15 cellular contexts compared by ENCODE assay signal in genomic region chr1:179754031-179754624, GRCh38. TPM values are rescaled to one million over a fixed set of nuclear protein-coding genes. Genes with fewer than 3 reads are reported as not detected.
A peak's percentile ranks its signal among the peaks of the same experiment; 100 is the strongest.
DNase-seq lines count a peak whose midpoint lies in the region; ATAC-seq and TF ChIP-seq lines count a peak whose summit lies in the region.
"Had no signal": no experiment of that assay in that cellular context is flagged by ENCODE, and none has a peak within 500 bp of the region (broad histone marks: within the 10 kb centered on the region; RNA-seq: fewer than 3 reads in every experiment).

No MANE protein-coding gene starts in this region.

- H3K27me3 ChIP-seq in breast epithelium, result no peaks in the 10 kb centered on the region
- H3K27me3 ChIP-seq in adrenal gland, result no peaks in the 10 kb centered on the region
- peaks cover 9% of the 10 kb centered on the region for H3K27me3 ChIP-seq in hepatocyte
- H3K27me3 ChIP-seq: testis had no signal

- H4K20me1 ChIP-seq in hepatocyte (ENCODE audit: insufficient read depth, poor library complexity, severe bottlenecking), result no peaks in the 10 kb centered on the region

- no peaks in the 10 kb centered on the region for H3K9me2 ChIP-seq in hepatocyte (replicated peaks; ENCODE audit: insufficient read depth)

- intact Hi-C loops in MCF 10A (cut with micrococcal nuclease) (no loop called here), breast epithelium (cut with DNase I; ENCODE audit: low total_unique reads) (no loop called here), adrenal gland (cut with DNase I) (no loop called here)

- CTCF ChIA-PET in MCF 10A (lab: Yijun Ruan, JAX) (interaction anchor here (0.7 to 2.0 kb wide), 5 partner anchors 25 to 1918 kb away, joined by 3 to 10 read pairs (median 3); no protein-coding TSS in a partner anchor), WTC11 (lab: Charles Lee) (interaction anchor here (1.3 to 1.4 kb wide), 2 partner anchors 48 to 61 kb away, joined by 3 to 7 read pairs; no protein-coding TSS in a partner anchor)
- CTCF ChIA-PET in activated CD8-positive, alpha-beta T cell treated with anti-CD3 and anti-CD28 coated beads, Interleukin-2, amount 10 ng/mL, durations not matched to agents 7 days and 5 days (lab: Charles Lee), result no interaction called here

- H2AFZ ChIP-seq in hepatocyte, result no peak overlapping the region

- peaks cover 0 to 8% of the 10 kb centered on the region in 2 donors for H3K9me3 ChIP-seq in breast epithelium
- H3K9me3 ChIP-seq in adrenal gland (replicated peaks in 1 of 3), result no peaks in the 10 kb centered on the region
- H3K9me3 ChIP-seq in hepatocyte (ENCODE audit: low read depth), result no peaks in the 10 kb centered on the region
- H3K9me3 ChIP-seq: testis had no signal

- H3K27ac Mint-ChIP-seq in MCF 10A (ENCODE audit: low read depth, unreplicated experiment), result no peak overlapping the region
- H3K27ac Mint-ChIP-seq in WTC11, result no peak overlapping the region
- no peak overlapping the region for H3K27ac Mint-ChIP-seq in activated CD8-positive, alpha-beta T cell treated with anti-CD3 and anti-CD28 coated beads, Interleukin-2, amount 10 ng/mL, durations not matched to agents 7 days and 5 days

- H3K27ac ChIP-seq in breast epithelium, result no peak overlapping the region
- peak overlapping the region in 1 of 5 donors; percentile 48 for H3K27ac ChIP-seq in adrenal gland
- H3K27ac ChIP-seq in hepatocyte, result no peak overlapping the region
- H3K27ac ChIP-seq: 22Rv1, testis had no signal

- TF ChIP-seq POLR2A in breast epithelium (IDR thresholded peaks at IDR 0.05), result no peak
- no peak for TF ChIP-seq POLR2A in adrenal gland (IDR thresholded peaks at IDR 0.05)

- POLR2A ChIA-PET in MCF 10A (lab: Yijun Ruan, JAX), result no interaction called here
- POLR2A ChIA-PET in WTC11 (lab: Charles Lee), result no interaction called here
- POLR2A ChIA-PET in activated CD8-positive, alpha-beta T cell treated with anti-CD3 and anti-CD28 coated beads, Interleukin-2, amount 10 ng/mL, durations not matched to agents 7 days and 5 days (lab: Charles Lee), result no interaction called here

- ATAC-seq in GM18870 (IDR thresholded peaks at IDR 0.05; ENCODE audit: unreplicated experiment) (no peak), WTC11 (no peak)
- ATAC-seq in activated CD8-positive, alpha-beta T cell treated with anti-CD3 and anti-CD28 coated beads, Interleukin-2, amount 10 ng/mL, durations not matched to agents 7 days and 5 days, result no peak
- ATAC-seq: sciatic nerve had no signal

- no peaks in the 10 kb centered on the region for H3K79me2 ChIP-seq in hepatocyte

- 59 to 65% (median 60%) methylated on average over 4 of the region's 4 CpGs for WGBS in adrenal gland, 4 donors
- 58% methylated on average over 4 of the region's 4 CpGs for WGBS in hepatocyte (ENCODE audit: low lambda C conversion rate, missing lambda C conversion rate)

- BruUV-seq in MCF 10A (replicated peaks; lab: Mats Ljungman, UMichigan), result no TSS peak

- no peaks in the 10 kb centered on the region for H3K4me1 Mint-ChIP-seq in MCF 10A (ENCODE audit: insufficient read depth, unreplicated experiment)
- 0 out of 2 replicates have a peak, but pooled peaks cover 4% of the 10 kb centered on the region for H3K4me1 Mint-ChIP-seq in WTC11
- no peaks in the 10 kb centered on the region for H3K4me1 Mint-ChIP-seq in activated CD8-positive, alpha-beta T cell treated with anti-CD3 and anti-CD28 coated beads, Interleukin-2, amount 10 ng/mL, durations not matched to agents 7 days and 5 days (ENCODE audit: low read depth)

- peaks cover 4% of the 10 kb centered on the region for H3K36me3 Mint-ChIP-seq in MCF 10A (ENCODE audit: insufficient read depth, unreplicated experiment)
- no peaks in the 10 kb centered on the region for H3K36me3 Mint-ChIP-seq in WTC11
- no peaks in the 10 kb centered on the region for H3K36me3 Mint-ChIP-seq in activated CD8-positive, alpha-beta T cell treated with anti-CD3 and anti-CD28 coated beads, Interleukin-2, amount 10 ng/mL, durations not matched to agents 7 days and 5 days (ENCODE audit: low read depth)

- TF ChIP-seq CTCF in MCF 10A (IDR thresholded peaks at IDR 0.05; ENCODE audit: unreplicated experiment) (no peak), breast epithelium (IDR thresholded peaks at IDR 0.05) (no peak), adrenal gland (IDR thresholded peaks at IDR 0.05) (no peak), hepatocyte (IDR thresholded peaks at IDR 0.05; ENCODE audit: poor library complexity) (no peak), WTC11 (IDR thresholded peaks at IDR 0.05) (no peak)

- H3K9me3 Mint-ChIP-seq in MCF 10A (ENCODE audit: unreplicated experiment) (peaks cover 17% of the 10 kb centered on the region), WTC11 (peaks cover 16% of the 10 kb centered on the region)
- H3K9me3 Mint-ChIP-seq in activated CD8-positive, alpha-beta T cell treated with anti-CD3 and anti-CD28 coated beads, Interleukin-2, amount 10 ng/mL, durations not matched to agents 7 days and 5 days (ENCODE audit: insufficient read depth), result no peaks in the 10 kb centered on the region

- no peaks in the 10 kb centered on the region for H3K4me1 ChIP-seq in breast epithelium
- peaks cover 0 to 4% of the 10 kb centered on the region in 2 donors for H3K4me1 ChIP-seq in adrenal gland (replicated peaks in 1 of 2)
- H3K4me1 ChIP-seq in hepatocyte (ENCODE audit: insufficient read depth), result no peaks in the 10 kb centered on the region
- H3K4me1 ChIP-seq: testis had no signal

- DNase-seq in MCF 10A (ENCODE audit: unreplicated experiment), result peak; percentile 69
- DNase-seq in breast epithelium (ENCODE audit: low spot score in 2 of 2), result no peak
- peak in 6 of 7 donors; percentile 23 to 55 (median 28) for DNase-seq in adrenal gland
- DNase-seq in hepatocyte (ENCODE audit: low spot score), result peak; percentile 45
- DNase-seq in WTC11 (ENCODE audit: low spot score), result no peak
- DNase-seq in activated CD8-positive, alpha-beta T cell treated with anti-CD3 and anti-CD28 coated beads, Interleukin-2, amount 10 ng/mL, durations not matched to agents 7 days and 5 days, result no peak
- no peak for DNase-seq in iPS-NIHi11 (ENCODE audit: low spot score)
- DNase-seq: activated CD8-positive, alpha-beta memory T cell treated with anti-CD3 and anti-CD28 coated beads, Interleukin-2, amount 50 U/mL, for 4 hours; DMS79 treated with DMSO at 0.1 percent for 48 hours; effector CD8-positive, alpha-beta T cell; MM.1S; testis had no signal

- no peak overlapping the region for H3K4me2 ChIP-seq in hepatocyte

- H3K4me3 ChIP-seq in breast epithelium (no peak overlapping the region), adrenal gland (no peak overlapping the region), hepatocyte (no peak overlapping the region)
- H3K4me3 ChIP-seq: testis had no signal

- H3K36me3 ChIP-seq in breast epithelium (no peaks in the 10 kb centered on the region), adrenal gland (replicated peaks in 1 of 2) (no peaks in the 10 kb centered on the region), hepatocyte (replicated peaks; ENCODE audit: insufficient read depth, low read depth) (no peaks in the 10 kb centered on the region)

- H3K27me3 Mint-ChIP-seq in MCF 10A (ENCODE audit: insufficient read depth, unreplicated experiment) (peaks cover 16% of the 10 kb centered on the region), WTC11 (ENCODE audit: low read depth) (peaks cover 6% of the 10 kb centered on the region)
- H3K27me3 Mint-ChIP-seq in activated CD8-positive, alpha-beta T cell treated with anti-CD3 and anti-CD28 coated beads, Interleukin-2, amount 10 ng/mL, durations not matched to agents 7 days and 5 days (ENCODE audit: low read depth), result peaks cover 18% of the 10 kb centered on the region

- H3K4me3 Mint-ChIP-seq in MCF 10A (ENCODE audit: unreplicated experiment), result no peak overlapping the region
- no peak overlapping the region for H3K4me3 Mint-ChIP-seq in WTC11
- no peak overlapping the region for H3K4me3 Mint-ChIP-seq in activated CD8-positive, alpha-beta T cell treated with anti-CD3 and anti-CD28 coated beads, Interleukin-2, amount 10 ng/mL, durations not matched to agents 7 days and 5 days

TF ChIP-seq in WTC11, 78 proteins besides CTCF, POLR2A, EP300 and RAD21 (continues in another document):
- TF ChIP-seq AFF4 (CRISPR knock-in tag; IDR thresholded peaks at IDR 0.05; ENCODE audit: borderline replicate concordance), result no peak

RNA-seq across cellular contexts. Expression of gene FAM163A, which starts 11.0 kb away (rescaled TPM):
- not detected in 2 replicates for total RNA-seq in MCF 10A (2022)
- total RNA-seq in breast epithelium, result not detected
- total RNA-seq in adrenal gland, result 1 to 10 TPM in 3 of 8 donors, under 1 TPM in 1, not detected in 4; 0.34 to 7.0 (median 2.6) TPM
- polyA plus RNA-seq in adrenal gland, result 1 to 10 TPM; 1.2 to 4.2 (median 3.9) TPM
- total RNA-seq in hepatocyte, result 0.12 and 0.43 TPM in 2 replicates
- polyA plus RNA-seq in hepatocyte, result 0.87 and 2.2 TPM in 2 replicates
- 0.07 to 0.09 TPM (median 0.07 TPM) in 3 replicates for total RNA-seq in WTC11 (2021)
- total RNA-seq in activated CD8-positive, alpha-beta T cell treated with anti-CD3 and anti-CD28 coated beads, Interleukin-2, amount 10 ng/mL, durations not matched to agents 7 days and 5 days, result not detected
- total RNA-seq: sciatic nerve had no signal

Comparison
In these comparisons a context has a peak if more than half of its experiments do, and no peak if none do; other contexts are left out.
1. DNase-seq: peak in MCF 10A (single experiment), adrenal gland (6 of 7) and hepatocyte (single experiment); none in breast epithelium (0 of 2), WTC11 (single experiment), activated CD8-positive, alpha-beta T cell treated with anti-CD3 and anti-CD28 coated beads, Interleukin-2, amount 10 ng/mL, durations not matched to agents 7 days and 5 days (single experiment) and iPS-NIHi11 (single experiment).